Comparison of ENCODE assay signal across 1 cellular context in the genomic region with DNA sequence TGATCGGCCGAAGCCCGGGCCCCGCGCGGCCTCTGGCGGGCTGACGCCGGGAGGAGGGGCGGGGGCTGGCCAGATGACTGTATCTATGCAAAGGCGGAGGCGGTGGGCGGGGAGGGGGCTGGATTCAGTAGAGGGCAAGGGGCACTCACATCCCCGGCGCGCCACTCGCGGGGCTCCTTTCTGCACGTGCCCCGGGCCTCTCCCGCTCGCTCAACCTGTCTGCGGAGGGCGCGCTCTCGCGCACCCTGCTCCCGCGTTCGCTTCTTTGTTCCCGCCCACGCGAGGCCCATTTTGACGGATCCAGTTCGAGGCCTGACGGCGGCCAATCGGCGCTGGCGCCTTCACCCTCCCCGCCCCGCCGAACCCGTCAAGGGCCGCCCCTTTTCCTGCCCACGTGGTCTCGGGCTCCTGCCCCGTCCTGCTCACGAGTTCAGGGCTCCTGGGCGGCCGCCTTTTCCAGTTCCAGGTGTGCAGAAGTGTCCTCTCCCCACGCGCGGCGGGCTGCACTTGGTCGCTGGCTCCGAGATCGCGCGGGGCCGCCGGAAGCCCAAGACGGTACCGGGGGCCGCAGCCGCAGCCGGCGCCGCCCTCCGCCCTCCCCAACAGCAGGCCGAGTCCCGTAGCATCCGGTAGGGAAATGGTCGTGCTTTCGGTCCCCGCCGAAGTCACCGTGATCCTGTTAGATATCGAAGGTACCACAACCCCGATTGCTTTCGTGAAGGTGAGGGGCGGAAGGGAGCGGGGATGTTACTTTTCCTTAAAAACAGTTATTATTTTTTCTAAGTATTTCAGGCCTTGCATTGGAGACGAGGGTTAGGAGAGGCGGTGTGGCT.
TF ChIP-seq lines count a peak whose summit lies in the region.

A gene (plus strand): TSS at position 398 of the 833 bp plus-strand sequence. CDS start 240 bp downstream, at position 638.
A gene (minus strand): TSS at position 270 of the 833 bp plus-strand sequence. CDS start 772 bp downstream, outside the sequence.

TF ChIP-seq in GM12878, 131 proteins besides CTCF, POLR2A, EP300 and RAD21 (continues in another document):
- TF ChIP-seq IKZF1 (conservative IDR thresholded peaks at IDR 0.05) (peak; percentile 78; the same call in 1 of the 2 replicates), EED (IDR thresholded peaks at IDR 0.05; ENCODE audit: low read depth) (0 out of 2 replicates have a peak, but pooled peaks have one; percentile 23), POLR2AphosphoS5 (IDR thresholded peaks at IDR 0.05; ENCODE audit: low read length) (peak; percentile 79), EGR1 (IDR thresholded peaks at IDR 0.05; ENCODE audit: borderline replicate concordance in 1 of 2, low read depth in 2 of 2, low read length in 2 of 2) (peak; percentile 36 to 98), GABPA (IDR thresholded peaks at IDR 0.05; ENCODE audit: low read depth) (peak; percentile 64; the same call in 1 of the 2 replicates), SRF (IDR thresholded peaks at IDR 0.05; ENCODE audit: low read depth in 2 of 2, low read length in 2 of 2) (0 out of 4 replicates have a peak, but pooled peaks of 1 of the 2 experiments have one; percentile 35), RAD51 (IDR thresholded peaks at IDR 0.05) (peak; percentile 90), MYB (IDR thresholded peaks at IDR 0.05; ENCODE audit: borderline replicate concordance, low read depth, low read length) (no peak), YY1 (IDR thresholded peaks at IDR 0.05; ENCODE audit: low read depth, low read length) (peak; percentile 41), STAT1 (conservative IDR thresholded peaks at IDR 0.05) (0 out of 2 replicates have a peak, but pooled peaks have one; percentile 20), POLR2AphosphoS2 (IDR thresholded peaks at IDR 0.05; ENCODE audit: low read depth, low read length) (peak; percentile 30), WRNIP1 (IDR thresholded peaks at IDR 0.05; ENCODE audit: borderline replicate concordance, low read depth, low read length) (no peak), POU2F2 (IDR thresholded peaks at IDR 0.05; ENCODE audit: borderline replicate concordance, low read depth, low read length) (peak; percentile 39; the same call in 1 of the 3 replicates), TAF1 (IDR thresholded peaks at IDR 0.05; ENCODE audit: borderline replicate concordance, low read depth, low read length) (peak; percentile 35; the same call in 1 of the 2 replicates), NR2F1 (conservative IDR thresholded peaks at IDR 0.05) (peak; percentile 87), CHD4 (IDR thresholded peaks at IDR 0.05) (no peak), MTA3 (IDR thresholded peaks at IDR 0.05; ENCODE audit: borderline replicate concordance, low read length) (no peak), RB1 (IDR thresholded peaks at IDR 0.05; ENCODE audit: borderline replicate concordance) (0 out of 2 replicates have a peak, but pooled peaks have one; percentile 30), MXI1 (IDR thresholded peaks at IDR 0.05; ENCODE audit: low read depth, low read length) (peak; percentile 41; the same call in 1 of the 2 replicates), NFYA (IDR thresholded peaks at IDR 0.05; ENCODE audit: borderline replicate concordance, low read depth, low read length) (no peak), HDGF (IDR thresholded peaks at IDR 0.05) (peak; percentile 93), NR2C1 (IDR thresholded peaks at IDR 0.05) (peak; percentile 72), CBFB (IDR thresholded peaks at IDR 0.05; ENCODE audit: low read depth) (peak; percentile 66; the same call in 1 of the 2 replicates), SIN3A (IDR thresholded peaks at IDR 0.05; ENCODE audit: low read depth, low read length) (peak; percentile 24; the same call in 1 of the 2 replicates), SMARCA5 (IDR thresholded peaks at IDR 0.05) (0 out of 2 replicates have a peak, but pooled peaks have one; percentile 6), ZNF622 (IDR thresholded peaks at IDR 0.05) (no peak), CREM (IDR thresholded peaks at IDR 0.05; ENCODE audit: low read depth) (0 out of 2 replicates have a peak, but pooled peaks have one; percentile 29), CREB1 (IDR thresholded peaks at IDR 0.05; ENCODE audit: low read depth) (peak; percentile 74), DPF2 (IDR thresholded peaks at IDR 0.05) (peak; percentile 43), HCFC1 (IDR thresholded peaks at IDR 0.05; ENCODE audit: low read length) (0 out of 2 replicates have a peak, but pooled peaks have one; percentile 5), GATAD2B (conservative IDR thresholded peaks at IDR 0.05; ENCODE audit: low read depth) (peak; percentile 45; the same call in 1 of the 2 replicates), CHD2 (IDR thresholded peaks at IDR 0.05; ENCODE audit: borderline replicate concordance, low read depth, low read length) (peak; percentile 56), SUZ12 (IDR thresholded peaks at IDR 0.05; ENCODE audit: unreplicated experiment) (no peak), CHD1 (IDR thresholded peaks at IDR 0.05; ENCODE audit: low read depth, low read length) (no peak), MTA2 (IDR thresholded peaks at IDR 0.05; ENCODE audit: low read depth) (no peak), BHLHE40 (IDR thresholded peaks at IDR 0.05; ENCODE audit: borderline replicate concordance in 1 of 2, low read depth in 2 of 2, low read length in 1 of 2) (peak; percentile 97 to 99), MYC (IDR thresholded peaks at IDR 0.05; ENCODE audit: insufficient read depth, insufficient read length, insufficient replicate concordance, low read length, severe bottlenecking) (peak; percentile 44)
- TF ChIP-seq, protein P1, sequence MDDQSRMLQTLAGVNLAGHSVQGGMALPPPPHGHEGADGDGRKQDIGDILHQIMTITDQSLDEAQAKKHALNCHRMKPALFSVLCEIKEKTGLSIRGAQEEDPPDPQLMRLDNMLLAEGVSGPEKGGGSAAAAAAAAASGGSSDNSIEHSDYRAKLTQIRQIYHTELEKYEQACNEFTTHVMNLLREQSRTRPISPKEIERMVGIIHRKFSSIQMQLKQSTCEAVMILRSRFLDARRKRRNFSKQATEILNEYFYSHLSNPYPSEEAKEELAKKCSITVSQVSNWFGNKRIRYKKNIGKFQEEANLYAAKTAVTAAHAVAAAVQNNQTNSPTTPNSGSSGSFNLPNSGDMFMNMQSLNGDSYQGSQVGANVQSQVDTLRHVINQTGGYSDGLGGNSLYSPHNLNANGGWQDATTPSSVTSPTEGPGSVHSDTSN (IDR thresholded peaks at IDR 0.05; ENCODE audit: insufficient replicate concordance, low read depth, low read length), result peak; percentile 65
- TF ChIP-seq, protein P2, sequence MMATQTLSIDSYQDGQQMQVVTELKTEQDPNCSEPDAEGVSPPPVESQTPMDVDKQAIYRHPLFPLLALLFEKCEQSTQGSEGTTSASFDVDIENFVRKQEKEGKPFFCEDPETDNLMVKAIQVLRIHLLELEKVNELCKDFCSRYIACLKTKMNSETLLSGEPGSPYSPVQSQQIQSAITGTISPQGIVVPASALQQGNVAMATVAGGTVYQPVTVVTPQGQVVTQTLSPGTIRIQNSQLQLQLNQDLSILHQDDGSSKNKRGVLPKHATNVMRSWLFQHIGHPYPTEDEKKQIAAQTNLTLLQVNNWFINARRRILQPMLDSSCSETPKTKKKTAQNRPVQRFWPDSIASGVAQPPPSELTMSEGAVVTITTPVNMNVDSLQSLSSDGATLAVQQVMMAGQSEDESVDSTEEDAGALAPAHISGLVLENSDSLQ (IDR thresholded peaks at IDR 0.05), result peak; percentile 92
- TF ChIP-seq, protein P3, sequence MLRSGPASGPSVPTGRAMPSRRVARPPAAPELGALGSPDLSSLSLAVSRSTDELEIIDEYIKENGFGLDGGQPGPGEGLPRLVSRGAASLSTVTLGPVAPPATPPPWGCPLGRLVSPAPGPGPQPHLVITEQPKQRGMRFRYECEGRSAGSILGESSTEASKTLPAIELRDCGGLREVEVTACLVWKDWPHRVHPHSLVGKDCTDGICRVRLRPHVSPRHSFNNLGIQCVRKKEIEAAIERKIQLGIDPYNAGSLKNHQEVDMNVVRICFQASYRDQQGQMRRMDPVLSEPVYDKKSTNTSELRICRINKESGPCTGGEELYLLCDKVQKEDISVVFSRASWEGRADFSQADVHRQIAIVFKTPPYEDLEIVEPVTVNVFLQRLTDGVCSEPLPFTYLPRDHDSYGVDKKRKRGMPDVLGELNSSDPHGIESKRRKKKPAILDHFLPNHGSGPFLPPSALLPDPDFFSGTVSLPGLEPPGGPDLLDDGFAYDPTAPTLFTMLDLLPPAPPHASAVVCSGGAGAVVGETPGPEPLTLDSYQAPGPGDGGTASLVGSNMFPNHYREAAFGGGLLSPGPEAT (IDR thresholded peaks at IDR 0.05; ENCODE audit: low read depth), result peak; percentile 67; the same call in 1 of the 2 replicates
- TF ChIP-seq, protein P4, sequence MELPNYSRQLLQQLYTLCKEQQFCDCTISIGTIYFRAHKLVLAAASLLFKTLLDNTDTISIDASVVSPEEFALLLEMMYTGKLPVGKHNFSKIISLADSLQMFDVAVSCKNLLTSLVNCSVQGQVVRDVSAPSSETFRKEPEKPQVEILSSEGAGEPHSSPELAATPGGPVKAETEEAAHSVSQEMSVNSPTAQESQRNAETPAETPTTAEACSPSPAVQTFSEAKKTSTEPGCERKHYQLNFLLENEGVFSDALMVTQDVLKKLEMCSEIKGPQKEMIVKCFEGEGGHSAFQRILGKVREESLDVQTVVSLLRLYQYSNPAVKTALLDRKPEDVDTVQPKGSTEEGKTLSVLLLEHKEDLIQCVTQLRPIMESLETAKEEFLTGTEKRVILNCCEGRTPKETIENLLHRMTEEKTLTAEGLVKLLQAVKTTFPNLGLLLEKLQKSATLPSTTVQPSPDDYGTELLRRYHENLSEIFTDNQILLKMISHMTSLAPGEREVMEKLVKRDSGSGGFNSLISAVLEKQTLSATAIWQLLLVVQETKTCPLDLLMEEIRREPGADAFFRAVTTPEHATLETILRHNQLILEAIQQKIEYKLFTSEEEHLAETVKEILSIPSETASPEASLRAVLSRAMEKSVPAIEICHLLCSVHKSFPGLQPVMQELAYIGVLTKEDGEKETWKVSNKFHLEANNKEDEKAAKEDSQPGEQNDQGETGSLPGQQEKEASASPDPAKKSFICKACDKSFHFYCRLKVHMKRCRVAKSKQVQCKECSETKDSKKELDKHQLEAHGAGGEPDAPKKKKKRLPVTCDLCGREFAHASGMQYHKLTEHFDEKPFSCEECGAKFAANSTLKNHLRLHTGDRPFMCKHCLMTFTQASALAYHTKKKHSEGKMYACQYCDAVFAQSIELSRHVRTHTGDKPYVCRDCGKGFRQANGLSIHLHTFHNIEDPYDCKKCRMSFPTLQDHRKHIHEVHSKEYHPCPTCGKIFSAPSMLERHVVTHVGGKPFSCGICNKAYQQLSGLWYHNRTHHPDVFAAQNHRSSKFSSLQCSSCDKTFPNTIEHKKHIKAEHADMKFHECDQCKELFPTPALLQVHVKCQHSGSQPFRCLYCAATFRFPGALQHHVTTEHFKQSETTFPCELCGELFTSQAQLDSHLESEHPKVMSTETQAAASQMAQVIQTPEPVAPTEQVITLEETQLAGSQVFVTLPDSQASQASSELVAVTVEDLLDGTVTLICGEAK (IDR thresholded peaks at IDR 0.05; ENCODE audit: borderline replicate concordance), result peak; percentile 55; the same call in 1 of the 2 replicates
- TF ChIP-seq, protein P5, sequence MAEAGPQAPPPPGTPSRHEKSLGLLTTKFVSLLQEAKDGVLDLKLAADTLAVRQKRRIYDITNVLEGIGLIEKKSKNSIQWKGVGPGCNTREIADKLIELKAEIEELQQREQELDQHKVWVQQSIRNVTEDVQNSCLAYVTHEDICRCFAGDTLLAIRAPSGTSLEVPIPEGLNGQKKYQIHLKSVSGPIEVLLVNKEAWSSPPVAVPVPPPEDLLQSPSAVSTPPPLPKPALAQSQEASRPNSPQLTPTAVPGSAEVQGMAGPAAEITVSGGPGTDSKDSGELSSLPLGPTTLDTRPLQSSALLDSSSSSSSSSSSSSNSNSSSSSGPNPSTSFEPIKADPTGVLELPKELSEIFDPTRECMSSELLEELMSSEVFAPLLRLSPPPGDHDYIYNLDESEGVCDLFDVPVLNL (IDR thresholded peaks at IDR 0.05; ENCODE audit: low read depth, low read length), result peak; percentile 55
- TF ChIP-seq, protein P6, sequence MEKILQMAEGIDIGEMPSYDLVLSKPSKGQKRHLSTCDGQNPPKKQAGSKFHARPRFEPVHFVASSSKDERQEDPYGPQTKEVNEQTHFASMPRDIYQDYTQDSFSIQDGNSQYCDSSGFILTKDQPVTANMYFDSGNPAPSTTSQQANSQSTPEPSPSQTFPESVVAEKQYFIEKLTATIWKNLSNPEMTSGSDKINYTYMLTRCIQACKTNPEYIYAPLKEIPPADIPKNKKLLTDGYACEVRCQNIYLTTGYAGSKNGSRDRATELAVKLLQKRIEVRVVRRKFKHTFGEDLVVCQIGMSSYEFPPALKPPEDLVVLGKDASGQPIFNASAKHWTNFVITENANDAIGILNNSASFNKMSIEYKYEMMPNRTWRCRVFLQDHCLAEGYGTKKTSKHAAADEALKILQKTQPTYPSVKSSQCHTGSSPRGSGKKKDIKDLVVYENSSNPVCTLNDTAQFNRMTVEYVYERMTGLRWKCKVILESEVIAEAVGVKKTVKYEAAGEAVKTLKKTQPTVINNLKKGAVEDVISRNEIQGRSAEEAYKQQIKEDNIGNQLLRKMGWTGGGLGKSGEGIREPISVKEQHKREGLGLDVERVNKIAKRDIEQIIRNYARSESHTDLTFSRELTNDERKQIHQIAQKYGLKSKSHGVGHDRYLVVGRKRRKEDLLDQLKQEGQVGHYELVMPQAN (conservative IDR thresholded peaks at IDR 0.05), result peak; percentile 83
- TF ChIP-seq, protein P7, sequence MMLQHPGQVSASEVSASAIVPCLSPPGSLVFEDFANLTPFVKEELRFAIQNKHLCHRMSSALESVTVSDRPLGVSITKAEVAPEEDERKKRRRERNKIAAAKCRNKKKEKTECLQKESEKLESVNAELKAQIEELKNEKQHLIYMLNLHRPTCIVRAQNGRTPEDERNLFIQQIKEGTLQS (IDR thresholded peaks at IDR 0.05; ENCODE audit: borderline replicate concordance, extremely low read depth, low read depth, low read length), result peak; percentile 60; the same call in 1 of the 2 replicates
- TF ChIP-seq, protein P8, sequence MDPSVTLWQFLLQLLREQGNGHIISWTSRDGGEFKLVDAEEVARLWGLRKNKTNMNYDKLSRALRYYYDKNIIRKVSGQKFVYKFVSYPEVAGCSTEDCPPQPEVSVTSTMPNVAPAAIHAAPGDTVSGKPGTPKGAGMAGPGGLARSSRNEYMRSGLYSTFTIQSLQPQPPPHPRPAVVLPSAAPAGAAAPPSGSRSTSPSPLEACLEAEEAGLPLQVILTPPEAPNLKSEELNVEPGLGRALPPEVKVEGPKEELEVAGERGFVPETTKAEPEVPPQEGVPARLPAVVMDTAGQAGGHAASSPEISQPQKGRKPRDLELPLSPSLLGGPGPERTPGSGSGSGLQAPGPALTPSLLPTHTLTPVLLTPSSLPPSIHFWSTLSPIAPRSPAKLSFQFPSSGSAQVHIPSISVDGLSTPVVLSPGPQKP (IDR thresholded peaks at IDR 0.05; ENCODE audit: low read depth, low read length), result 0 out of 2 replicates have a peak, but pooled peaks have one; percentile 19
- TF ChIP-seq, protein P9, sequence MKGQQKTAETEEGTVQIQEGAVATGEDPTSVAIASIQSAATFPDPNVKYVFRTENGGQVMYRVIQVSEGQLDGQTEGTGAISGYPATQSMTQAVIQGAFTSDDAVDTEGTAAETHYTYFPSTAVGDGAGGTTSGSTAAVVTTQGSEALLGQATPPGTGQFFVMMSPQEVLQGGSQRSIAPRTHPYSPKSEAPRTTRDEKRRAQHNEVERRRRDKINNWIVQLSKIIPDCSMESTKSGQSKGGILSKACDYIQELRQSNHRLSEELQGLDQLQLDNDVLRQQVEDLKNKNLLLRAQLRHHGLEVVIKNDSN (IDR thresholded peaks at IDR 0.05; ENCODE audit: borderline replicate concordance, extremely low read length, insufficient read depth, low read depth, low read length), result peak; percentile 92
- TF ChIP-seq, protein P10, sequence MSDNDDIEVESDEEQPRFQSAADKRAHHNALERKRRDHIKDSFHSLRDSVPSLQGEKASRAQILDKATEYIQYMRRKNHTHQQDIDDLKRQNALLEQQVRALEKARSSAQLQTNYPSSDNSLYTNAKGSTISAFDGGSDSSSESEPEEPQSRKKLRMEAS (IDR thresholded peaks at IDR 0.05; ENCODE audit: low read depth, low read length), result peak; percentile 90
